In genomic region chr2:228767196-228767595, GRCh38 we compare ENCODE assay signal across 1 cellular context.
TF ChIP-seq lines count a peak whose summit lies in the region.

No MANE protein-coding gene starts in this region.

TF ChIP-seq in GM23338, 12 proteins besides CTCF, POLR2A, EP300 and RAD21 (continued from another document):
- TF ChIP-seq STAT1 (IDR thresholded peaks at IDR 0.05; ENCODE audit: unreplicated experiment), result no peak
- no peak for TF ChIP-seq ZNF331 (CRISPR knock-in tag; IDR thresholded peaks at IDR 0.05; ENCODE audit: low read depth)
- no peak for TF ChIP-seq EZH2phosphoT487 (IDR thresholded peaks at IDR 0.05; ENCODE audit: unreplicated experiment)
- TF ChIP-seq CREB1 (CRISPR knock-in tag; IDR thresholded peaks at IDR 0.05; ENCODE audit: low read depth), result no peak
- no peak for TF ChIP-seq NANOG (IDR thresholded peaks at IDR 0.05; ENCODE audit: borderline replicate concordance)
- TF ChIP-seq REST (IDR thresholded peaks at IDR 0.05; ENCODE audit: unreplicated experiment), result no peak
- no peak for TF ChIP-seq JUNB (IDR thresholded peaks at IDR 0.05; ENCODE audit: unreplicated experiment)
